30 cellular contexts compared by ENCODE assay signal in genomic region chr5:111595425-111595824, GRCh38.
"Had no signal": no experiment of that assay in that cellular context is flagged by ENCODE, and none has a peak within 500 bp of the region (broad histone marks: within the 10 kb centered on the region; RNA-seq: fewer than 3 reads in every experiment).

No MANE protein-coding gene starts in this region.

- DNase-seq: heart right ventricle; hippocampal formation; kidney glomerular epithelial cell; left cardiac atrium; left ventricle myocardium superior; lower lobe of right lung; mammary epithelial cell; mesenchymal stem cell; naive thymus-derived CD8-positive, alpha-beta T cell; occipital lobe; ovary; retina; right cardiac atrium; stimulated activated CD4-positive, alpha-beta T cell treated with anti-CD3 and anti-CD28 coated beads, Interleukin-12 subunit alpha, Interleukin-12 subunit beta, amount 100 ng/mL, for 4 hours; stimulated activated CD4-positive, alpha-beta T cell treated with anti-CD3 and anti-CD28 coated beads, Interleukin-15, amount 100 ng/mL, for 24 hours; stimulated activated CD4-positive, alpha-beta T cell treated with anti-CD3 and anti-CD28 coated beads, Interleukin-2, amount 100 ng/mL, for 24 hours; stimulated activated CD4-positive, alpha-beta T cell treated with anti-CD3 and anti-CD28 coated beads, Interleukin-4, amount 100 ng/mL, for 1 hour; stimulated activated naive B cell treated with anti-CD40 and anti-IgM and Interleukin-4, amounts not matched to agents 10 μg/mL and 1 μg/mL and 100 μg/mL, for 72 hours; substantia nigra had no signal

- H3K9me3 ChIP-seq: lower lobe of right lung, neutrophil, prostate gland, vagina had no signal

- H3K36me3 ChIP-seq: heart right ventricle, lower lobe of right lung, neutrophil, ovary, prostate gland, tibial nerve, vagina had no signal

- H3K27me3 Mint-ChIP-seq: stimulated activated naive B cell treated with anti-CD40 and anti-IgM and Interleukin-4, amounts not matched to agents 10 μg/mL and 1 μg/mL and 100 μg/mL, for 72 hours; stimulated activated naive CD8-positive, alpha-beta T cell treated with anti-CD3 and anti-CD28 coated beads, Interleukin-15, Interleukin-2, amounts not matched to agents 100 ng/mL and 50 ng/mL, for 24 hours had no signal

- H3K9me3 Mint-ChIP-seq: neural crest cell, type B pancreatic cell had no signal

- H3K4me3 ChIP-seq: heart right ventricle, lower lobe of right lung, ovary, prostate gland, skin epidermis, tibial nerve, vagina had no signal

- H3K4me1 Mint-ChIP-seq: naive thymus-derived CD8-positive, alpha-beta T cell; nephron; neural crest cell; stimulated activated naive B cell treated with anti-CD40 and anti-IgM and Interleukin-4, amounts not matched to agents 10 μg/mL and 1 μg/mL and 100 μg/mL, for 72 hours had no signal

- H3K27ac ChIP-seq: heart right ventricle, lower lobe of right lung, neutrophil, ovary, prostate gland, skin epidermis, tibial nerve, vagina had no signal

- H3K27ac Mint-ChIP-seq: naive thymus-derived CD8-positive, alpha-beta T cell; nephron; stimulated activated naive B cell treated with anti-CD40 and anti-IgM and Interleukin-4, amounts not matched to agents 10 μg/mL and 1 μg/mL and 100 μg/mL, for 72 hours; stimulated activated naive CD8-positive, alpha-beta T cell treated with anti-CD3 and anti-CD28 coated beads, Interleukin-15, Interleukin-2, amounts not matched to agents 100 ng/mL and 50 ng/mL, for 24 hours; type B pancreatic cell had no signal

- H3K4me1 ChIP-seq: heart right ventricle, lower lobe of right lung, prostate gland, tibial nerve, vagina had no signal

- H3K27me3 ChIP-seq: heart right ventricle, neutrophil, ovary, tibial nerve, vagina had no signal

- H3K4me3 Mint-ChIP-seq: naive thymus-derived CD8-positive, alpha-beta T cell; nephron; neural crest cell; stimulated activated naive B cell treated with anti-CD40 and anti-IgM and Interleukin-4, amounts not matched to agents 10 μg/mL and 1 μg/mL and 100 μg/mL, for 72 hours; stimulated activated naive CD8-positive, alpha-beta T cell treated with anti-CD3 and anti-CD28 coated beads, Interleukin-15, Interleukin-2, amounts not matched to agents 100 ng/mL and 50 ng/mL, for 24 hours; type B pancreatic cell had no signal

- ATAC-seq: heart right ventricle; left cardiac atrium; left lobe of liver; left ventricle myocardium superior; naive thymus-derived CD8-positive, alpha-beta T cell; right cardiac atrium; sciatic nerve; stimulated activated naive B cell treated with anti-CD40 and anti-IgM and Interleukin-4, amounts not matched to agents 10 μg/mL and 1 μg/mL and 100 μg/mL, for 72 hours had no signal
